Comparison of ENCODE assay signal across 8 cellular contexts in the genomic region with DNA sequence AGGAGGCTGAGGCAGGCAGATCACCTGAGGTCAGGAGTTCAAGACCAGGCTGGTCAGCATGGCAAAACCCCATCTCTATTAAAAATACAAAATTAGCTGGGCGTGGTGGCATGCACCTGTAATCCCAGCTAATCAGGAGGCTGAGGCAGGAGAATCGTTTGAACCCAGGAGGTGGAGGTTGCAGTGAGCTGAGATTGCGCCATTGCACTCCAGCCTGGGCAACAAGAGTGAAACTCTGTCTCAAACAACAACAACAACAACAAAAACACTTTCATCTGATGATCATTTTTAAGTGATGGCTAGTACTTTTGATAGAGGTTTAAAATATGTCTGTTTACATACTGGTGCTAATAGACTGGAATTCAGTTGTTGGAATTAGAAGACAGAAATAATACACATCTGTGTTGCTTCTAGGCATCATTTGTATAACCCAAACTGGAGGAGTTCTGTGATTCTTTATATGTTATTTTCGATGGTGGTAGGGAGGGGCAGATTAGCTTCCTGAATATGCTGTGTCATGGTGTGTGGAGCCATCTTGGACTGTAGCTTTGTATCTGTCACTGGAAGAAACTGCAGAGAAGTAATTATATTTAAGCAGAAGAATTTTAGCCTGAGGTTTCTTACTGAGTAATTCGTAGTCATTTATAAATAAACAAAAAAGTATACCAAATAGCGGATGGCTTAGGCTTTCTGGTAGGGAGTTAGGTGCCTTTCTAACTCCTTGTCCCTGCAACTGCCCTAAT. TPM values are rescaled to one million over a fixed set of nuclear protein-coding genes. Genes with fewer than 3 reads are reported as not detected.
DNase-seq lines count a peak whose midpoint lies in the region; ATAC-seq, FAIRE-seq and TF ChIP-seq lines count a peak whose summit lies in the region.
"Not testable (repeated sequence)": the region's sequence is repeated elsewhere in the genome, so short reads cannot be mapped to it uniquely, and the experiment has no call there.

No MANE protein-coding gene starts in this region.

- not testable (repeated sequence) for TF ChIP-seq RAD21 in SK-N-SH (IDR thresholded peaks at IDR 0.05; ENCODE audit: low read length); H1 (IDR thresholded peaks at IDR 0.05 in 1 of 2, conservative IDR thresholded peaks at IDR 0.05 in 1 of 2; ENCODE audit: low read depth in 2 of 2, low read length in 2 of 2)

- DNase-seq in CD8-positive, alpha-beta T cell; SK-N-SH; activated naive CD8-positive, alpha-beta T cell treated with anti-CD3 and anti-CD28 coated beads, Interleukin-2, amount 50 U/mL, for 24 hours; H1 (ENCODE audit: low read depth in 1 of 2, low spot score in 2 of 2); right atrium auricular region (ENCODE audit: low spot score); thyroid gland: not testable (repeated sequence)
- DNase-seq in LHCN-M2 (ENCODE audit: low read depth) = peak; percentile 49

- H3K4ac ChIP-seq in H1 (replicated peaks; ENCODE audit: insufficient read length, low read depth, low read length) = not testable (repeated sequence)

- H2BK120ac ChIP-seq in H1 (replicated peaks; ENCODE audit: low read depth, low read length) = not testable (repeated sequence)

- H3K27me3 ChIP-seq in CD8-positive, alpha-beta T cell (ENCODE audit: insufficient read depth, low read length); SK-N-SH (ENCODE audit: insufficient read depth); H1 (replicated peaks in 1 of 4; ENCODE audit: control insufficient read depth in 3 of 4, extremely low read depth in 1 of 4, insufficient read depth in 3 of 4, low read length in 3 of 4); right atrium auricular region; thyroid gland: not testable (repeated sequence)

- intact Hi-C loops in CD8-positive, alpha-beta T cell (cut with DNase I, micrococcal nuclease) = not testable (repeated sequence)
- intact Hi-C loops in thyroid gland (cut with DNase I) = loop anchor here (10.0 kb wide), 1 partner anchor 48 kb away; a partner anchor contains a TSS

- H3K9me3 ChIP-seq in CD8-positive, alpha-beta T cell (ENCODE audit: low read length); SK-N-SH; H1 (ENCODE audit: insufficient read depth in 2 of 2, low read depth in 1 of 2, low read length in 1 of 2); right atrium auricular region; thyroid gland: not testable (repeated sequence)

- not testable (repeated sequence) for H3K36me3 ChIP-seq in CD8-positive, alpha-beta T cell (ENCODE audit: insufficient read depth, low read length); H1 (ENCODE audit: control insufficient read depth in 2 of 4, insufficient read depth in 4 of 4, low read length in 3 of 4); right atrium auricular region; thyroid gland
- H3K36me3 ChIP-seq in SK-N-SH (replicated peaks in 1 of 2; ENCODE audit: control insufficient read depth in 1 of 2, insufficient read depth in 2 of 2, low read length in 1 of 2) = peaks cover 0 to 15% of the 10 kb centered on the region in 2 experiments

- not testable (repeated sequence) for H3K4me3 Mint-ChIP-seq in CD8-positive, alpha-beta T cell; activated naive CD8-positive, alpha-beta T cell treated with anti-CD3 and anti-CD28 coated beads, Interleukin-2, amount 50 U/mL, for 24 hours; nephron

- peak overlapping the region; percentile 60; the same call in 1 of the 2 replicates for H2BK12ac ChIP-seq in H1 (ENCODE audit: low read depth, low read length)

- not testable (repeated sequence) for H3K9me2 ChIP-seq in SK-N-SH

- H3K4me2 ChIP-seq in SK-N-SH; H1 (ENCODE audit: insufficient read depth in 1 of 2, low read depth in 2 of 2, low read length in 2 of 2): not testable (repeated sequence)

- not testable (repeated sequence) for H3K4me3 ChIP-seq in CD8-positive, alpha-beta T cell (ENCODE audit: low read depth, low read length); SK-N-SH (ENCODE audit: low read depth in 2 of 2, low read length in 1 of 2); H1 (ENCODE audit: extremely low read depth in 1 of 4, insufficient read depth in 2 of 4, low read depth in 3 of 4, low read length in 4 of 4); right atrium auricular region; thyroid gland (replicated peaks in 1 of 3)

- not testable (repeated sequence) for H3K27me3 Mint-ChIP-seq in CD8-positive, alpha-beta T cell (ENCODE audit: low read depth); activated naive CD8-positive, alpha-beta T cell treated with anti-CD3 and anti-CD28 coated beads, Interleukin-2, amount 50 U/mL, for 24 hours; nephron (ENCODE audit: low read depth)

- not testable (repeated sequence) for H3K79me1 ChIP-seq in H1 (ENCODE audit: low read depth, low read length)

- peaks cover 42% of the 10 kb centered on the region for H3K36me3 Mint-ChIP-seq in CD8-positive, alpha-beta T cell
- peaks cover 27% of the 10 kb centered on the region for H3K36me3 Mint-ChIP-seq in activated naive CD8-positive, alpha-beta T cell treated with anti-CD3 and anti-CD28 coated beads, Interleukin-2, amount 50 U/mL, for 24 hours (ENCODE audit: low read depth)
- H3K36me3 Mint-ChIP-seq in nephron (ENCODE audit: low read depth) = peaks cover 27% of the 10 kb centered on the region

- not testable (repeated sequence) for H3K56ac ChIP-seq in H1 (replicated peaks; ENCODE audit: insufficient read length, low read depth, low read length)

- TF ChIP-seq CTCF in CD8-positive, alpha-beta T cell (IDR thresholded peaks at IDR 0.05); SK-N-SH (IDR thresholded peaks at IDR 0.05); H1 (IDR thresholded peaks at IDR 0.05; ENCODE audit: control extremely low read depth in 1 of 3, insufficient read depth in 1 of 3, low read depth in 1 of 3, low read length in 3 of 3); right atrium auricular region (IDR thresholded peaks at IDR 0.05); nephron (IDR thresholded peaks at IDR 0.05; ENCODE audit: unreplicated experiment in 3 of 3); thyroid gland (IDR thresholded peaks at IDR 0.05): not testable (repeated sequence)

- peak overlapping the region; percentile 65; the same call in 1 of the 2 replicates for H2AK5ac ChIP-seq in H1 (ENCODE audit: low read depth, low read length)

- FAIRE-seq in H1 (lab: Jason Lieb, UNC) = not testable (repeated sequence)

- not testable (repeated sequence) for H3K4me1 ChIP-seq in CD8-positive, alpha-beta T cell (ENCODE audit: insufficient read depth, low read length); H1 (replicated peaks in 1 of 4; ENCODE audit: control insufficient read depth in 3 of 4, insufficient read depth in 4 of 4, low read length in 3 of 4)
- H3K4me1 ChIP-seq in SK-N-SH (ENCODE audit: control insufficient read depth in 1 of 2, insufficient read depth in 2 of 2, low read depth in 1 of 2, low read length in 1 of 2) (peaks cover 0 to 18% of the 10 kb centered on the region in 2 experiments; a peak in 1 of 4 replicates), right atrium auricular region (peaks cover 0 to 36% of the 10 kb centered on the region in 2 donors), thyroid gland (peaks cover 25 to 37% of the 10 kb centered on the region in 2 donors)

- not testable (repeated sequence) for H2BK5ac ChIP-seq in H1 (ENCODE audit: low read depth, low read length)

- peak overlapping the region; percentile 29 for H3K27ac Mint-ChIP-seq in CD8-positive, alpha-beta T cell
- peak overlapping the region; percentile 71 for H3K27ac Mint-ChIP-seq in activated naive CD8-positive, alpha-beta T cell treated with anti-CD3 and anti-CD28 coated beads, Interleukin-2, amount 50 U/mL, for 24 hours
- H3K27ac Mint-ChIP-seq in nephron = peak overlapping the region; percentile 76 to 90 (median 88)

- CTCF ChIA-PET in CD8-positive, alpha-beta T cell (lab: Charles Lee) = not testable (repeated sequence)
- CTCF ChIA-PET in SK-N-SH (lab: Yijun Ruan, JAX) (interaction anchor here (1.0 kb wide), 2 partner anchors 11 to 19 kb away, joined by 3 read pairs; no protein-coding TSS in a partner anchor), H1 (lab: Charles Lee; ENCODE audit: partially characterized antibody) (interaction anchor here (0.7 to 1.4 kb wide), 3 partner anchors 16 to 101 kb away, joined by 3 to 5 read pairs (median 3); no protein-coding TSS in a partner anchor)

- H3K9me3 Mint-ChIP-seq in CD8-positive, alpha-beta T cell; activated naive CD8-positive, alpha-beta T cell treated with anti-CD3 and anti-CD28 coated beads, Interleukin-2, amount 50 U/mL, for 24 hours; nephron: not testable (repeated sequence)

- H4K20me1 ChIP-seq in SK-N-SH (ENCODE audit: insufficient read depth) = peaks cover 11% of the 10 kb centered on the region; the same call in 1 of the 2 replicates
- H4K20me1 ChIP-seq in H1 (replicated peaks in 1 of 2; ENCODE audit: control insufficient read depth in 1 of 2, insufficient read depth in 2 of 2, low read length in 2 of 2) = not testable (repeated sequence)

- not testable (repeated sequence) for H4K8ac ChIP-seq in H1 (ENCODE audit: extremely low read depth, insufficient read depth, low read length)

- H2BK15ac ChIP-seq in H1 (ENCODE audit: low read length) = not testable (repeated sequence)

- H3F3A ChIP-seq in SK-N-SH (replicated peaks; ENCODE audit: insufficient read depth) = peaks cover 20% of the 10 kb centered on the region

- ATAC-seq in CD8-positive, alpha-beta T cell; activated naive CD8-positive, alpha-beta T cell treated with anti-CD3 and anti-CD28 coated beads, Interleukin-2, amount 50 U/mL, for 24 hours: not testable (repeated sequence)

- H4K91ac ChIP-seq in H1 (replicated peaks; ENCODE audit: insufficient read length, low read length) = not testable (repeated sequence)

- not testable (repeated sequence) for H4K5ac ChIP-seq in H1 (ENCODE audit: insufficient read length, low read depth, low read length)

- peaks cover 36% of the 10 kb centered on the region for H3K4me1 Mint-ChIP-seq in CD8-positive, alpha-beta T cell (ENCODE audit: low read depth)
- H3K4me1 Mint-ChIP-seq in activated naive CD8-positive, alpha-beta T cell treated with anti-CD3 and anti-CD28 coated beads, Interleukin-2, amount 50 U/mL, for 24 hours = peaks cover 32% of the 10 kb centered on the region
- H3K4me1 Mint-ChIP-seq in nephron = peaks cover 23% of the 10 kb centered on the region

- WGBS in SK-N-SH (ENCODE audit: low lambda C conversion rate) = 92% methylated on average over 6 of the region's 6 CpGs
- 91% methylated on average over 6 of the region's 6 CpGs; no CpG with 5 or more reads in 1 of the 2 experiments for WGBS in H1 (ENCODE audit: extremely low coverage in 1 of 2, insufficient coverage in 1 of 2, insufficient read length in 1 of 2, insufficient replicate concordance in 2 of 2, low coverage in 1 of 2, low lambda C conversion rate in 2 of 2, missing lambda C conversion rate in 1 of 2), 2 experiments
- WGBS in thyroid gland, 2 donors = 80 to 87% methylated on average over 6 of the region's 6 CpGs

- POLR2A ChIA-PET in CD8-positive, alpha-beta T cell (lab: Charles Lee) = not testable (repeated sequence)
- POLR2A ChIA-PET in SK-N-SH (lab: Yijun Ruan, JAX) (interaction anchor here (1.5 kb wide), 1 partner anchor 43 kb away, joined by 6 read pairs; no protein-coding TSS in a partner anchor), H1 (lab: Charles Lee; ENCODE audit: partially characterized antibody) (interaction anchor here (1.6 kb wide), 1 partner anchor 44 kb away, joined by 5 read pairs; no protein-coding TSS in a partner anchor)

- not testable (repeated sequence) for H3K9ac ChIP-seq in SK-N-SH; H1 (replicated peaks in 1 of 4; ENCODE audit: extremely low read depth in 1 of 4, low read depth in 3 of 4, low read length in 3 of 4)

- not testable (repeated sequence) for H3K23me2 ChIP-seq in H1 (ENCODE audit: low read depth, low read length)

- not testable (repeated sequence) for TF ChIP-seq EP300 in SK-N-SH (IDR thresholded peaks at IDR 0.05; ENCODE audit: borderline replicate concordance in 1 of 2, low read depth in 1 of 2, low read length in 1 of 2); H1 (IDR thresholded peaks at IDR 0.05; ENCODE audit: borderline replicate concordance in 1 of 2, low read depth in 2 of 2, low read length in 2 of 2)

- H3K18ac ChIP-seq in H1 (ENCODE audit: extremely low read depth, low read length) = not testable (repeated sequence)

- TF ChIP-seq POLR2A in H1 (IDR thresholded peaks at IDR 0.05; ENCODE audit: control extremely low read depth in 1 of 2, low read depth in 2 of 2, low read length in 2 of 2); thyroid gland (IDR thresholded peaks at IDR 0.05): not testable (repeated sequence)

- H3K27ac ChIP-seq in CD8-positive, alpha-beta T cell (ENCODE audit: low read depth, low read length); H1 (ENCODE audit: low read depth, low read length): not testable (repeated sequence)
- peak overlapping the region in 1 of 2 experiments; percentile 61; a peak in 2 of 4 replicates for H3K27ac ChIP-seq in SK-N-SH (ENCODE audit: low read depth in 2 of 2, low read length in 1 of 2)
- peak overlapping the region; percentile 74 to 75 for H3K27ac ChIP-seq in right atrium auricular region
- H3K27ac ChIP-seq in thyroid gland = peak overlapping the region; percentile 29 to 65 (median 63)

- H2AFZ ChIP-seq in SK-N-SH (ENCODE audit: low read depth); H1 (ENCODE audit: low read length): not testable (repeated sequence)

- H3K79me2 ChIP-seq in SK-N-SH (ENCODE audit: insufficient read depth) (peaks cover 100% of the 10 kb centered on the region), H1 (ENCODE audit: control insufficient read depth in 1 of 2, insufficient read depth in 2 of 2, low read length in 2 of 2) (peaks cover 5 to 89% of the 10 kb centered on the region in 2 experiments; a peak in 3 of 4 replicates)

- H3K14ac ChIP-seq in H1 (ENCODE audit: insufficient read length) = not testable (repeated sequence)

- not testable (repeated sequence) for H2BK20ac ChIP-seq in H1 (ENCODE audit: low read length)

- H3K23ac ChIP-seq in H1 (ENCODE audit: insufficient read length) = not testable (repeated sequence)

RNA-seq across cellular contexts. Expression of a gene that starts 45.5 kb away (rescaled TPM):
- total RNA-seq in CD8-positive, alpha-beta T cell = 10 to 100 TPM; 85.9 to 87.3 TPM
- 7.6 and 7.7 TPM in 2 replicates for total RNA-seq in LHCN-M2 (2014; rRNA removed)
- 10.8 TPM for polyA plus RNA-seq in LHCN-M2 (2012)
- polyA plus RNA-seq in SK-N-SH (2012; rRNA removed) = 3.2 and 6.1 TPM in 2 replicates
- 2.9 and 4.3 TPM in 2 replicates for polyA plus RNA-seq in SK-N-SH (2012; cell fraction: cytosol; rRNA removed)
- 24.6 and 35.8 TPM in 2 replicates for polyA plus RNA-seq in SK-N-SH (2012; cell fraction: nucleus; rRNA removed)
- 47.6 and 52.1 TPM in 2 replicates for total RNA-seq in H1 (2021; fragmentation: NEBNext Ultra II Directional; extraction: Animal tissue kit (Norgen Biotek cat#: 25700))
- 12.5 and 13.6 TPM in 2 replicates for polyA plus RNA-seq in H1 (2011; rRNA removed)
- polyA plus RNA-seq in H1 (2011; cell fraction: cytosol; rRNA removed) = 7.8 TPM
- 42.6 TPM for polyA plus RNA-seq in H1 (2011; cell fraction: nucleus; rRNA removed)
- 32.8 to 43.0 TPM (median 38.8 TPM) in 4 replicates for polyA plus RNA-seq in H1 (2012, experiment 1 of 2)
- 1.2 TPM for polyA plus RNA-seq in H1 (2012, experiment 2 of 2)
- polyA plus RNA-seq in H1 (2013, experiment 1 of 2) = 25.4 TPM
- polyA plus RNA-seq in H1 (2013, experiment 2 of 2) = 24.1 TPM
- polyA minus RNA-seq in H1 (2011; rRNA and poly(A)+ RNA removed) = 33.9 and 41.3 TPM in 2 replicates
- 27.7 TPM for polyA minus RNA-seq in H1 (2011; cell fraction: cytosol; rRNA and poly(A)+ RNA removed)
- 42.9 TPM for polyA minus RNA-seq in H1 (2011; cell fraction: nucleus; rRNA and poly(A)+ RNA removed)
- total RNA-seq in right atrium auricular region = 10 to 100 TPM; 25.0 to 32.9 TPM
- 10 to 100 TPM; 40.7 to 97.0 (median 57.3) TPM for total RNA-seq in thyroid gland

Comparison
In these comparisons a context has a peak if more than half of its experiments do, and no peak if none do; other contexts are left out.
1. H3K27ac Mint-ChIP-seq: peak in every context shown above with its lines; median percentile 88 in nephron; 71 in activated naive CD8-positive, alpha-beta T cell treated with anti-CD3 and anti-CD28 coated beads, Interleukin-2, amount 50 U/mL, for 24 hours; 29 in CD8-positive, alpha-beta T cell.